9 cellular contexts compared by ENCODE assay signal in genomic region chr15:81303241-81304225, GRCh38. TPM values are rescaled to one million over a fixed set of nuclear protein-coding genes. Genes with fewer than 3 reads are reported as not detected.
A peak's percentile ranks its signal among the peaks of the same experiment; 100 is the strongest.
DNase-seq lines count a peak whose midpoint lies in the region; ATAC-seq and TF ChIP-seq lines count a peak whose summit lies in the region.
"Had no signal": no experiment of that assay in that cellular context is flagged by ENCODE, and none has a peak within 500 bp of the region (broad histone marks: within the 10 kb centered on the region; RNA-seq: fewer than 3 reads in every experiment).

No MANE protein-coding gene starts in this region.

- H3K27ac ChIP-seq in C4-2B (peak overlapping the region; percentile 54), brain microvascular endothelial cell (no peak overlapping the region)

- H3K36me3 ChIP-seq in brain microvascular endothelial cell (replicated peaks): no peaks in the 10 kb centered on the region

- DNase-seq in KBM-7: peak; percentile 48
- peak; percentile 56 for DNase-seq in brain microvascular endothelial cell
- DNase-seq in midbrain (lab: John Stamatoyannopoulos, UW): peak; percentile 13
- no peak for DNase-seq in NCI-H187 treated with DMSO at 0.1 percent for 48 hours (lab: John Stamatoyannopoulos, UW)
- no peak for DNase-seq in posterior vena cava (ENCODE audit: low spot score)
- no peak for DNase-seq in NCI-H1105 treated with DMSO at 0.1 percent for 48 hours (lab: John Stamatoyannopoulos, UW)
- DNase-seq: T1000 had no signal

- intact Hi-C loops in posterior vena cava (cut with DNase I): no loop called here

- no peak for ATAC-seq in HG02885 (IDR thresholded peaks at IDR 0.05; ENCODE audit: poor library complexity, unreplicated experiment)

- H3K4me3 ChIP-seq in brain microvascular endothelial cell (ENCODE audit: low read depth, low read length): no peak overlapping the region

- in situ Hi-C loops in KBM-7 (cut with MboI; ENCODE audit: low pct_unique_long_range_greater_than_20kb, low sequenced_read_pairs) (no loop called here), brain microvascular endothelial cell (cut with HindIII; ENCODE audit: low pct_ligation_motif_present, low sequenced_read_pairs) (no loop called here)

- TF ChIP-seq CTCF in C4-2B (conservative IDR thresholded peaks at IDR 0.05) (no peak), brain microvascular endothelial cell (IDR thresholded peaks at IDR 0.05; ENCODE audit: low read depth, low read length, missing control alignments) (no peak)

- no peaks in the 10 kb centered on the region for H3K27me3 ChIP-seq in brain microvascular endothelial cell (replicated peaks)

RNA-seq across cellular contexts. Expression of gene STARD5, which starts 20.4 kb away (rescaled TPM):
- 1 to 10 TPM; 3.9 to 5.9 TPM for total RNA-seq in posterior vena cava

Comparison
In these comparisons a context has a peak if more than half of its experiments do, and no peak if none do; other contexts are left out.
1. DNase-seq: peak in KBM-7 (single experiment), brain microvascular endothelial cell (single experiment) and midbrain (single experiment); none in NCI-H187 treated with DMSO at 0.1 percent for 48 hours (single experiment), posterior vena cava (single experiment) and NCI-H1105 treated with DMSO at 0.1 percent for 48 hours (single experiment).